In genomic region chr7:104482362-104483042, GRCh38 we compare ENCODE assay signal across 14 cellular contexts.
A peak's percentile ranks its signal among the peaks of the same experiment; 100 is the strongest.
DNase-seq lines count a peak whose midpoint lies in the region; ATAC-seq lines count a peak whose summit lies in the region.
"Had no signal": no experiment of that assay in that cellular context is flagged by ENCODE, and none has a peak within 500 bp of the region (broad histone marks: within the 10 kb centered on the region; RNA-seq: fewer than 3 reads in every experiment).

No MANE protein-coding gene starts in this region.

- DNase-seq in DMS 273 (lab: John Stamatoyannopoulos, UW; ENCODE audit: unreplicated experiment), result peak; percentile 99
- DNase-seq in NCI-H1105 treated with DMSO at 0.1 percent for 48 hours (lab: John Stamatoyannopoulos, UW), result peak; percentile 94
- peak; percentile 97 to 98 for DNase-seq in NCI-H524 (lab: John Stamatoyannopoulos, UW)
- peak; percentile 60 to 91 for DNase-seq in cerebellar nuclear complex (lab: John Stamatoyannopoulos, UW)
- DNase-seq in retina, result no peak
- DNase-seq in stimulated activated CD4-positive, alpha-beta T cell treated with anti-CD3 and anti-CD28 coated beads, Interleukin-12 subunit alpha, Interleukin-12 subunit beta, amount 100 ng/mL, for 4 hours, result no peak
- DNase-seq in activated CD4-positive, alpha-beta T cell treated with anti-CD3 and anti-CD28 coated beads, Interleukin-2, amount 50 U/mL, for 1 hour, result no peak
- DNase-seq: aorta; cortex of kidney; immature natural killer cell; Karpas-422; natural killer cell; stimulated activated naive CD4-positive, alpha-beta T cell treated with Interleukin-2 at 50 U/mL for 16 hours had no signal

- no peak for ATAC-seq in GM19397 (IDR thresholded peaks at IDR 0.05; ENCODE audit: unreplicated experiment)
- ATAC-seq: natural killer cell had no signal

Comparison
In these comparisons a context has a peak if more than half of its experiments do, and no peak if none do; other contexts are left out.
1. DNase-seq: peak in DMS 273 (single experiment), NCI-H1105 treated with DMSO at 0.1 percent for 48 hours (single experiment), NCI-H524 (2 of 2) and cerebellar nuclear complex (2 of 2); none in retina (single experiment), stimulated activated CD4-positive, alpha-beta T cell treated with anti-CD3 and anti-CD28 coated beads, Interleukin-12 subunit alpha, Interleukin-12 subunit beta, amount 100 ng/mL, for 4 hours (single experiment) and activated CD4-positive, alpha-beta T cell treated with anti-CD3 and anti-CD28 coated beads, Interleukin-2, amount 50 U/mL, for 1 hour (single experiment).